Comparison of ENCODE assay signal across 8 cellular contexts in the genomic region with DNA sequence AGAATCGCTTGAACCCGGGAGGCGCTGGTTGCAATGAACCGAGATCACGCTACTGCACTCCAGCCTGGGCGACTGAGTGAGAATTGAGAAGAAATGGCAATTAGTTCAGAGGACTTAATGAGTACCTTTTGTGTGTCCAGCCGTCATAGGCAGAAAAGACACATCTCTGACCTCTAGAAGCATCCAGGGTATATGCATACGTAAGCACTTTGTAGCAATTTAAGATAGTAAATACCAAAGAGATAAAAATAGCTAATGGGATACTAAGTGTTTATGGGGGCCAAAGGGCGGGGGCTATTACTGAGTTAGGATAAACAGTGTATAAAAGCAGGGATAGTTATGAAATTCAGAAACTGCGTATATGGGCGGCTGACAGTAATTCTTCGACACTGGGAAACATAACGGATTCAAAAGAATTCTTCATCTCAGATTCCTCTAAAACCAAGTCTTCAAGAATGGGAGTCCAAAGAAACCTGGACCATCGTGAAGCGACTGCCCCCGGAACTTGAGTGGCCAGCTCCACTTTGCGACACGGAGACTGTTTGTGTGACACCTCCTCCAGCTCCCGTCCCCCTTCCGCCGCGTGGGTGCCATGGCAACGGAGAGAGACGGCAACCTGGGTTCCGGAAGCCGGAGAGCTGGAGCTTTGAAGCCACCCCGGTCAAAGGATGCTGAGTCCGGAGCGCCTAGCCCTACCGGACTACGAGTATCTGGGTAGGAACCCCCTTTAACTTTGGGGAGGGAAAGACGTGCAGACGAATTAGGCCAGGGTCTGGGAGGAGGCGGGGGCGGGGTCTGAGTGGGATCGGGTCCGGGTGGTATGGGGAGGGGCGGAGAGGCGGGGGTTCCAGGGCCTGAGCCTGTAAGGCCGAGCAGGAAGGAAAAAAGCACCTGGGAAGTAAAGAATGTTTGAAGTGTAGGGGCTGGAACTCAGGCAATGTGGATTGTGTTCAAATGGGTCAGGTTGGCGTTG. TPM values are rescaled to one million over a fixed set of nuclear protein-coding genes. Genes with fewer than 3 reads are reported as not detected.
DNase-seq lines count a peak whose midpoint lies in the region; ATAC-seq and TF ChIP-seq lines count a peak whose summit lies in the region.

Gene CSTPP1 (plus strand): TSS at position 624 of the 973 bp plus-strand sequence. CDS start 45 bp downstream, at position 669.

- H3K9ac ChIP-seq in muscle layer of colon (ENCODE audit: low read length) = peak within 1 kb of the TSS; percentile 45

- H3K9me3 ChIP-seq in muscle layer of colon (ENCODE audit: low read length) = no peaks in the 10 kb centered on the region

- H3K4me1 ChIP-seq in muscle layer of colon (ENCODE audit: insufficient read depth, low read length) = no peaks in the 10 kb centered on the region

- H3K27ac ChIP-seq in muscle layer of colon (ENCODE audit: low read depth, low read length) = peak within 1 kb of the TSS; percentile 52

- peak within 1 kb of the TSS; percentile 79 for H3K4me3 ChIP-seq in muscle layer of colon (ENCODE audit: low read depth in 1 of 2, low read length in 2 of 2)

- DNase-seq in DMS114 treated with DMSO at 0.1 percent for 48 hours (lab: John Stamatoyannopoulos, UW; ENCODE audit: unreplicated experiment) (peak; percentile 78), KG1 (lab: John Stamatoyannopoulos, UW) (peak; percentile 86)
- peak; percentile 96 for DNase-seq in activated T-cell treated with anti-CD3 and anti-CD28 coated beads, Interleukin-2, amount 50 U/mL, for 48 hours
- DNase-seq in stimulated activated CD8-positive, alpha-beta memory T cell treated with anti-CD3 and anti-CD28 coated beads, Interleukin-7, amount 100 ng/mL, for 1 hour (ENCODE audit: low read depth in 2 of 2) = peak; percentile 82 to 94

- H3K27me3 ChIP-seq in muscle layer of colon (ENCODE audit: control insufficient read depth in 1 of 2, insufficient read depth in 2 of 2, low read length in 2 of 2) = no peaks in the 10 kb centered on the region

- H3K36me3 ChIP-seq in muscle layer of colon (ENCODE audit: insufficient read depth, low read length) = no peaks in the 10 kb centered on the region

- ATAC-seq in GM21619 (IDR thresholded peaks at IDR 0.05; ENCODE audit: unreplicated experiment) (peak; percentile 94), esophagus mucosa (peak; percentile 97)

TF ChIP-seq in PFSK-1, 5 proteins besides CTCF, POLR2A, EP300 and RAD21:
- peak; percentile 44 for TF ChIP-seq POLR2AphosphoS5 (IDR thresholded peaks at IDR 0.05; ENCODE audit: low read depth, low read length)
- TF ChIP-seq REST (IDR thresholded peaks at IDR 0.05; ENCODE audit: insufficient read depth in 1 of 2, low read depth in 2 of 2, low read length in 2 of 2) = peak in 1 of 2 experiments; percentile 43; a peak in 1 of 4 replicates
- TF ChIP-seq FOXP2 (optimal IDR thresholded peaks at IDR 0.05; ENCODE audit: borderline replicate concordance, extremely low read depth, extremely low read length, insufficient read depth) = peak; percentile 70
- TF ChIP-seq TAF1 (IDR thresholded peaks at IDR 0.05; ENCODE audit: borderline replicate concordance, insufficient read depth, low read length) = peak; percentile 76; the same call in 1 of the 2 replicates
- peak; percentile 78 for TF ChIP-seq SIN3A (IDR thresholded peaks at IDR 0.05; ENCODE audit: borderline replicate concordance, insufficient read depth, low read length)
TF ChIP-seq in PFSK-1: peak in this region for 5.

RNA-seq across cellular contexts. Expression of gene CSTPP1, which starts in this region (rescaled TPM):
- 26.0 TPM for polyA plus RNA-seq in PFSK-1 (2012; ENCODE audit: insufficient read length, low read depth)
- 12.6 TPM for total RNA-seq in esophagus mucosa

Comparison
In these comparisons a context has a peak if more than half of its experiments do, and no peak if none do; other contexts are left out.
1. Peak in every context shown above with its lines: DNase-seq, ATAC-seq, H3K4me3 ChIP-seq and H3K27ac ChIP-seq.